In the genomic region with DNA sequence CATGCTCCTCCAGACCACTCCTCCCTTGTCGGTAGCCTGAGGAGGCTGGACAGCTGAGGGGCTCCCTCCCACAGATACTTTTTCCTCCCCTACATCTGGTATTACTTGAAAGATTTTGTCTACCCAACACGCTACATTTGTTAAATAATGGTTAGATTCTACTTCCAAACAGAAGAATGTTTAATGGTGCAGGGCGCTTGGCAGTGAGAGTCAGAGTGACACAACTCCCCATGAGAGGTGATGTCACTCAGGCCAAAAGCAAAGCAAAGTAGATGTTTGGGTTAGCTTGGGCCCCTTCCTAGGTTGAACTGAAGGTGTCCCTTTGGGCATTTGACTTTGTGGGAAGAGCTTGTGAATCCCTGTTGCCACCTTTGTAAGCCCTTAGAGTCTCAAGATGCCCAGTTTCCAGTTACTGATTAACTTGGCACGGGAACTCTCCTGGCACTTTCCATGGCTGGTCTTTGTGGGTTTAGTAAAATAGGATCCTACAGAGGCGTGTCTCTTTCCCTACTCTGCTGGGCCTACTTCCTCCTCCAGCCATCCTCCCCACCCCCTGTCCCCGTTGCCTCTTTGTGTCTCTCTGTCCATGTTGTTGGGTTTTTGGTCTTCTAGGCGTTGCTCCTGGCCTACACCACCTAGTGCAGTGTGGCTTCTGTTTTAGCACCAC, we compare ENCODE assay signal across 11 cellular contexts. TPM values are rescaled to one million over a fixed set of nuclear protein-coding genes. Genes with fewer than 3 reads are reported as not detected.
DNase-seq lines count a peak whose midpoint lies in the region.
"Had no signal": no experiment of that assay in that cellular context is flagged by ENCODE, and none has a peak within 500 bp of the region (broad histone marks: within the 10 kb centered on the region; RNA-seq: fewer than 3 reads in every experiment).

No MANE protein-coding gene starts in this region.

- H3K4me3 ChIP-seq in skeletal muscle tissue (ENCODE audit: low read length in 3 of 3), result peak overlapping the region; percentile 27 to 57 (median 45)
- H3K4me3 ChIP-seq in HAP-1, result no peak overlapping the region
- H3K4me3 ChIP-seq: cardiac muscle cell had no signal

- H3K9ac ChIP-seq in skeletal muscle tissue (ENCODE audit: low read depth in 1 of 3, low read length in 3 of 3), result peak overlapping the region in 2 of 3 donors; percentile 20 to 51

- H3K27me3 Mint-ChIP-seq in immature natural killer cell (ENCODE audit: low read depth in 3 of 3), result peaks cover 0 to 5% (median 0%) of the 10 kb centered on the region in 3 donors

- H3K4me3 Mint-ChIP-seq in immature natural killer cell, result peak overlapping the region in 4 of 5 donors; percentile 43 to 57 (median 52)

- H3K27ac ChIP-seq in skeletal muscle tissue (ENCODE audit: low read depth, low read length), result peak overlapping the region; percentile 72
- H3K27ac ChIP-seq: cardiac muscle cell had no signal

- H3K4me1 ChIP-seq in skeletal muscle tissue (ENCODE audit: control insufficient read depth in 3 of 3, insufficient read depth in 3 of 3, low read length in 3 of 3) (peaks cover 83 to 93% (median 88%) of the 10 kb centered on the region in 3 donors), HAP-1 (peaks cover 19% of the 10 kb centered on the region)

- H3K9me3 Mint-ChIP-seq in immature natural killer cell, result no peaks in the 10 kb centered on the region

- H3K27me3 ChIP-seq in skeletal muscle tissue (ENCODE audit: control insufficient read depth in 3 of 3, insufficient read depth in 3 of 3, low read length in 3 of 3) (no peaks in the 10 kb centered on the region), HAP-1 (ENCODE audit: low read depth) (no peaks in the 10 kb centered on the region)
- H3K27me3 ChIP-seq: cardiac muscle cell had no signal

- in situ Hi-C loops in HAP-1 (cut with MboI; ENCODE audit: low sequenced_read_pairs), result no loop called here

- H3K27ac Mint-ChIP-seq in immature natural killer cell, result peak overlapping the region in 4 of 6 donors; percentile 17 to 75 (median 52)

- DNase-seq in NCI-H2196 (lab: John Stamatoyannopoulos, UW; ENCODE audit: unreplicated experiment) (peak; percentile 15), NCI-H2196 treated with DMSO at 0.1 percent for 48 hours (lab: John Stamatoyannopoulos, UW; ENCODE audit: unreplicated experiment) (no peak), NCI-H2029 (lab: John Stamatoyannopoulos, UW) (peak; percentile 65), immature natural killer cell (no peak), NCI-H1436 (lab: John Stamatoyannopoulos, UW) (no peak), HAP-1 (ENCODE audit: low spot score in 2 of 2) (no peak), DMS 273 (lab: John Stamatoyannopoulos, UW; ENCODE audit: unreplicated experiment) (no peak)
- DNase-seq: mesendoderm; stimulated activated naive CD8-positive, alpha-beta T cell treated with anti-CD3 and anti-CD28 coated beads, Interleukin-15, Interleukin-2, amounts not matched to agents 100 U/mL and 50 U/mL, for 24 hours had no signal

- H3K4me1 Mint-ChIP-seq in immature natural killer cell, result peaks cover 67 to 84% of the 10 kb centered on the region in 2 donors

- H3K36me3 Mint-ChIP-seq in immature natural killer cell, result peaks cover 7 to 10% (median 7%) of the 10 kb centered on the region in 3 donors

- no peaks in the 10 kb centered on the region for H3K9me3 ChIP-seq in skeletal muscle tissue (ENCODE audit: control insufficient read depth in 3 of 3, low read length in 3 of 3)
- H3K9me3 ChIP-seq in HAP-1, result no peaks in the 10 kb centered on the region

- H3K36me3 ChIP-seq in skeletal muscle tissue (ENCODE audit: control insufficient read depth in 3 of 3, insufficient read depth in 3 of 3, low read length in 3 of 3) (peaks cover 0 to 3% (median 0%) of the 10 kb centered on the region in 3 donors), HAP-1 (replicated peaks) (peaks cover 17% of the 10 kb centered on the region)
- H3K36me3 ChIP-seq: cardiac muscle cell had no signal

RNA-seq across cellular contexts. Expression of gene LIMD1, which starts 5.6 kb away (rescaled TPM):
- polyA plus RNA-seq in immature natural killer cell, result 10 to 100 TPM in 1 of 3 donors, 1 to 10 TPM in 1, under 1 TPM in 1; 0.62 to 12.8 (median 3.5) TPM
- 16.2 TPM for total RNA-seq in skeletal muscle tissue

Comparison
In these comparisons a context has a peak if more than half of its experiments do, and no peak if none do; other contexts are left out.
1. DNase-seq: peak in NCI-H2196 (single experiment) and NCI-H2029 (single experiment); none in NCI-H2196 treated with DMSO at 0.1 percent for 48 hours (single experiment), immature natural killer cell (0 of 3), NCI-H1436 (single experiment), HAP-1 (0 of 2) and DMS 273 (single experiment).